In the genomic region with DNA sequence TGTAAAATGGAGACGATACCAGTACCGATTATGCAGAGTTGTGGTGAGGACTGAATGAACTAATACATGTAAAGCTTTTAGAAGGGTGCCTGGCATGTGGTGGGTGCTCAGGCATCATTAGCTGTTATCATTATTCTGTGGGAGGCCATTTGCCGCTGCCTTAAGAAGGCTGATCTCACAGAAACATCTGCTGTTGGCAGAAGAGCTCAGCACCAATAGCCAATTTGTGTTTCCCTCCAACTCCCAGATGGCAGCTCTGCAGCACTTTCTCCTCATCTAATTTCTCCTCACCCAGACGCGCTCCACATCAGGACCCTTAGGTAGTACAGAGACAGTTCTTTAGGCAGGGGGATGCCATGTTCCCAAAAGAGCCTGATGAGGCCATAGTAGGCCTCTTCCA, we compare ENCODE assay signal across 20 cellular contexts. TPM values are rescaled to one million over a fixed set of nuclear protein-coding genes. Genes with fewer than 3 reads are reported as not detected.
DNase-seq lines count a peak whose midpoint lies in the region; ATAC-seq and TF ChIP-seq lines count a peak whose summit lies in the region.
"Had no signal": no experiment of that assay in that cellular context is flagged by ENCODE, and none has a peak within 500 bp of the region (broad histone marks: within the 10 kb centered on the region; RNA-seq: fewer than 3 reads in every experiment).

No MANE protein-coding gene starts in this region.

- H3K23ac ChIP-seq in mesendoderm (ENCODE audit: low read length), result no peak overlapping the region

- H3K79me2 ChIP-seq in mesendoderm (ENCODE audit: control insufficient read depth, insufficient read depth, low read length), result no peaks in the 10 kb centered on the region
- H3K79me2 ChIP-seq: parathyroid adenoma had no signal

- no peak for TF ChIP-seq CTCF in MCF 10A (IDR thresholded peaks at IDR 0.05; ENCODE audit: unreplicated experiment)
- TF ChIP-seq CTCF in breast epithelium (IDR thresholded peaks at IDR 0.05), result no peak
- TF ChIP-seq CTCF in brain microvascular endothelial cell (IDR thresholded peaks at IDR 0.05; ENCODE audit: low read depth, low read length, missing control alignments), result no peak
- no peak for TF ChIP-seq CTCF in vagina (IDR thresholded peaks at IDR 0.05)
- TF ChIP-seq CTCF in nephron progenitor cell (IDR thresholded peaks at IDR 0.05), result no peak

- H4K5ac ChIP-seq in mesendoderm (ENCODE audit: low read length), result no peak overlapping the region

- H3K79me1 ChIP-seq in mesendoderm (ENCODE audit: low read length), result no peaks in the 10 kb centered on the region

- no peak overlapping the region for H4K8ac ChIP-seq in mesendoderm (ENCODE audit: low read depth, low read length)

- in situ Hi-C loops in brain microvascular endothelial cell (cut with HindIII; ENCODE audit: low pct_ligation_motif_present, low sequenced_read_pairs), result no loop called here

- CTCF ChIA-PET in MCF 10A (lab: Yijun Ruan, JAX), result interaction anchor here (0.7 to 3.4 kb wide), 5 partner anchors 15 to 179 kb away, joined by 3 to 15 read pairs (median 4); a partner anchor contains a TSS

- no peak overlapping the region for H3K4me3 Mint-ChIP-seq in MCF 10A (ENCODE audit: unreplicated experiment)
- H3K4me3 Mint-ChIP-seq in nephron progenitor cell, result no peak overlapping the region
- H3K4me3 Mint-ChIP-seq: activated T-helper 17 cell treated with anti-CD3 and anti-CD28 coated beads, Interleukin-2, amount 50 U/mL, for 72 hours; stimulated activated naive CD8-positive, alpha-beta T cell treated with anti-CD3 and anti-CD28 coated beads, Interleukin-15, amount 100 ng/mL, for 72 hours had no signal

- no peak overlapping the region for H3K9ac ChIP-seq in mesendoderm (ENCODE audit: low read length)
- H3K9ac ChIP-seq: parathyroid adenoma had no signal

- H3K27ac Mint-ChIP-seq in MCF 10A (ENCODE audit: low read depth, unreplicated experiment) (peak overlapping the region; percentile 40), nephron progenitor cell (no peak overlapping the region)
- H3K27ac Mint-ChIP-seq: activated T-helper 17 cell treated with anti-CD3 and anti-CD28 coated beads, Interleukin-2, amount 50 U/mL, for 72 hours had no signal

- no peak overlapping the region for H2BK15ac ChIP-seq in mesendoderm (replicated peaks; ENCODE audit: low read depth)

- no peak overlapping the region for H3K4me3 ChIP-seq in breast epithelium
- H3K4me3 ChIP-seq in brain microvascular endothelial cell (ENCODE audit: low read depth, low read length), result no peak overlapping the region
- no peak overlapping the region for H3K4me3 ChIP-seq in mesendoderm (ENCODE audit: low read length)
- no peak overlapping the region for H3K4me3 ChIP-seq in vagina
- H3K4me3 ChIP-seq: mucosa of descending colon had no signal

- intact Hi-C loops in MCF 10A (cut with micrococcal nuclease), result no loop called here
- intact Hi-C loops in breast epithelium (cut with DNase I; ENCODE audit: low total_unique reads), result no loop called here
- intact Hi-C loops in vagina (cut with DNase I), result no loop called here

- H3K27me3 ChIP-seq in breast epithelium, result no peaks in the 10 kb centered on the region
- peaks cover 2% of the 10 kb centered on the region for H3K27me3 ChIP-seq in brain microvascular endothelial cell (replicated peaks)
- no peaks in the 10 kb centered on the region for H3K27me3 ChIP-seq in mesendoderm (ENCODE audit: insufficient read depth, low read length, poor library complexity)
- no peaks in the 10 kb centered on the region for H3K27me3 ChIP-seq in vagina

- H3K27ac ChIP-seq in breast epithelium (peak overlapping the region in 1 of 2 donors; percentile 85), brain microvascular endothelial cell (peak overlapping the region; percentile 44), mesendoderm (ENCODE audit: low read depth, low read length) (no peak overlapping the region), vagina (peak overlapping the region; percentile 56)
- H3K27ac ChIP-seq: epithelial cell of prostate, parathyroid adenoma had no signal

- ATAC-seq in HG03196 (IDR thresholded peaks at IDR 0.05; ENCODE audit: unreplicated experiment), result no peak
- ATAC-seq: activated T-helper 17 cell treated with anti-CD3 and anti-CD28 coated beads, Interleukin-2, amount 50 U/mL, for 72 hours; PC-3; stimulated activated naive CD8-positive, alpha-beta T cell treated with anti-CD3 and anti-CD28 coated beads, Interleukin-15, amount 100 ng/mL, for 72 hours had no signal

- no peak overlapping the region for H3K4me2 ChIP-seq in mesendoderm (ENCODE audit: low read length)

- peak overlapping the region; percentile 90 for H2AK5ac ChIP-seq in mesendoderm (ENCODE audit: low read length)

- POLR2A ChIA-PET in MCF 10A (lab: Yijun Ruan, JAX), result interaction anchor here (0.5 to 8.7 kb wide), 9 partner anchors 11 to 880 kb away, joined by 3 to 100 read pairs (median 4); a partner anchor contains a TSS

- TF ChIP-seq POLR2A in breast epithelium (IDR thresholded peaks at IDR 0.05) (no peak), vagina (IDR thresholded peaks at IDR 0.05) (no peak)

- no peak for DNase-seq in MCF 10A (ENCODE audit: unreplicated experiment)
- no peak for DNase-seq in breast epithelium (ENCODE audit: low spot score in 2 of 2)
- no peak for DNase-seq in brain microvascular endothelial cell
- DNase-seq in mesendoderm, result no peak
- DNase-seq in vagina (ENCODE audit: extremely low spot score in 2 of 2), result no peak
- DNase-seq in nephron progenitor cell, result no peak
- DNase-seq in SKM-1 treated with dmso at 0.1 percent for 144 hours (lab: John Stamatoyannopoulos, UW; ENCODE audit: unreplicated experiment), result no peak
- DNase-seq: 8988T; amygdala; cortex of kidney; Karpas-422; mucosa of descending colon; NCI-H1436; NCI-H510A treated with DMSO at 0.1 percent for 48 hours; PC-3; stimulated activated naive CD8-positive, alpha-beta T cell treated with anti-CD3 and anti-CD28 coated beads, Interleukin-15, amount 100 ng/mL, for 72 hours had no signal

- H3K56ac ChIP-seq in mesendoderm (ENCODE audit: low read length), result peak overlapping the region; percentile 63

- H3K4ac ChIP-seq in mesendoderm (ENCODE audit: low read depth, low read length), result no peak overlapping the region

- H3K36me3 Mint-ChIP-seq in MCF 10A (ENCODE audit: insufficient read depth, unreplicated experiment) (peaks cover 4% of the 10 kb centered on the region), nephron progenitor cell (ENCODE audit: low read depth) (no peaks in the 10 kb centered on the region)

- peaks cover 12% of the 10 kb centered on the region in 2 donors for H3K4me1 ChIP-seq in breast epithelium
- H3K4me1 ChIP-seq in mesendoderm (ENCODE audit: control insufficient read depth, low read depth, low read length), result peaks cover 23% of the 10 kb centered on the region
- peaks cover 22% of the 10 kb centered on the region for H3K4me1 ChIP-seq in vagina
- H3K4me1 ChIP-seq: parathyroid adenoma had no signal

- peaks cover 33% of the 10 kb centered on the region for H3K4me1 Mint-ChIP-seq in MCF 10A (ENCODE audit: insufficient read depth, unreplicated experiment)
- peaks cover 33% of the 10 kb centered on the region for H3K4me1 Mint-ChIP-seq in nephron progenitor cell

- H3K9me3 ChIP-seq in breast epithelium, result no peaks in the 10 kb centered on the region
- H3K9me3 ChIP-seq in vagina, result no peaks in the 10 kb centered on the region
- H3K9me3 ChIP-seq: mucosa of descending colon had no signal

- H3K27me3 Mint-ChIP-seq in MCF 10A (ENCODE audit: insufficient read depth, unreplicated experiment) (peaks cover 16% of the 10 kb centered on the region), nephron progenitor cell (ENCODE audit: low read depth, poor library complexity) (peaks cover 5% of the 10 kb centered on the region)

- H3K9me3 Mint-ChIP-seq in MCF 10A (ENCODE audit: unreplicated experiment) (no peaks in the 10 kb centered on the region), nephron progenitor cell (no peaks in the 10 kb centered on the region)
- H3K9me3 Mint-ChIP-seq: activated T-helper 17 cell treated with anti-CD3 and anti-CD28 coated beads, Interleukin-2, amount 50 U/mL, for 72 hours; stimulated activated naive CD8-positive, alpha-beta T cell treated with anti-CD3 and anti-CD28 coated beads, Interleukin-15, amount 100 ng/mL, for 72 hours had no signal

- peak overlapping the region; percentile 12 for H2BK5ac ChIP-seq in mesendoderm (ENCODE audit: low read length)

- no peaks in the 10 kb centered on the region for H3K36me3 ChIP-seq in breast epithelium
- no peaks in the 10 kb centered on the region for H3K36me3 ChIP-seq in brain microvascular endothelial cell (replicated peaks)
- H3K36me3 ChIP-seq in mesendoderm (ENCODE audit: control insufficient read depth, insufficient read depth, low read length), result no peaks in the 10 kb centered on the region
- no peaks in the 10 kb centered on the region for H3K36me3 ChIP-seq in vagina

- WGBS in mesendoderm (ENCODE audit: extremely low coverage, insufficient coverage, low lambda C conversion rate), result no CpG with 5 or more reads among the region's 5 CpGs

- no TSS peak for BruUV-seq in MCF 10A (replicated peaks; lab: Mats Ljungman, UMichigan)

- peak overlapping the region; percentile 46 for H3K18ac ChIP-seq in mesendoderm (ENCODE audit: low read length)

- H2BK120ac ChIP-seq in mesendoderm (ENCODE audit: low read depth, low read length), result no peak overlapping the region

RNA-seq across cellular contexts. Expression of a gene that starts 15.8 kb away (rescaled TPM):
- total RNA-seq in MCF 10A (2022) (37.2 and 53.3 TPM in 2 replicates), breast epithelium (100 to 1,000 TPM in 1 of 3 donors, 10 to 100 TPM in 2; 32.9 to 166 (median 39.0) TPM), vagina (88.9 TPM)
- polyA plus RNA-seq in mesendoderm (2013, experiment 1 of 2), result 35.6 TPM
- polyA plus RNA-seq in mesendoderm (2013, experiment 2 of 2), result 35.0 TPM
